ENCODE assay signal across 17 cellular contexts in genomic region chr1:19666139-19666465, GRCh38. TPM values are rescaled to one million over a fixed set of nuclear protein-coding genes. Genes with fewer than 3 reads are reported as not detected.
DNase-seq lines count a peak whose midpoint lies in the region; ATAC-seq, FAIRE-seq and TF ChIP-seq lines count a peak whose summit lies in the region.
"Had no signal": no experiment of that assay in that cellular context is flagged by ENCODE, and none has a peak within 500 bp of the region (broad histone marks: within the 10 kb centered on the region; RNA-seq: fewer than 3 reads in every experiment).

No MANE protein-coding gene starts in this region.

- SMC1A ChIA-PET in GM12878 (lab: Charles Lee; ENCODE audit: uncharacterized antibody, unreplicated experiment), result no interaction called here

- peak overlapping the region; percentile 89 for H3K4me3 Mint-ChIP-seq in CD4-positive, alpha-beta T cell
- H3K4me3 Mint-ChIP-seq in CD8-positive, alpha-beta memory T cell, result peak overlapping the region; percentile 34 to 89 (median 72)
- H3K4me3 Mint-ChIP-seq in natural killer cell treated with Interleukin-12 subunit alpha and Interleukin-12 subunit beta and Interleukin-15 and Interleukin-18, amount 100 ng/mL, for 72 hours, result peak overlapping the region; percentile 41

- no peaks in the 10 kb centered on the region for H3K9me3 ChIP-seq in CD4-positive, alpha-beta T cell (ENCODE audit: control insufficient read depth, low read length)
- H3K9me3 ChIP-seq in CD8-positive, alpha-beta memory T cell (ENCODE audit: low read length), result no peaks in the 10 kb centered on the region
- H3K9me3 ChIP-seq in GM12878 (replicated peaks; ENCODE audit: control insufficient read depth, insufficient read depth, low read length), result no peaks in the 10 kb centered on the region
- H3K9me3 ChIP-seq: BLaER1 had no signal

- no peak for TF ChIP-seq RAD21 in GM12878 (IDR thresholded peaks at IDR 0.05; ENCODE audit: insufficient read depth, low read depth, low read length)

- peaks cover 10% of the 10 kb centered on the region for H3K27me3 ChIP-seq in CD4-positive, alpha-beta T cell (ENCODE audit: control insufficient read depth, insufficient read depth, low read length)
- H3K27me3 ChIP-seq in CD8-positive, alpha-beta memory T cell (ENCODE audit: insufficient read depth, low read length, poor library complexity, severe bottlenecking), result peaks cover 5% of the 10 kb centered on the region
- H3K27me3 ChIP-seq in GM12878 (replicated peaks in 1 of 2; ENCODE audit: control insufficient read depth in 2 of 2, insufficient read depth in 2 of 2, low read length in 1 of 2), result peaks cover 0 to 2% of the 10 kb centered on the region in 2 experiments; a peak in 1 of 4 replicates

- no peaks in the 10 kb centered on the region for H3K36me3 ChIP-seq in CD8-positive, alpha-beta memory T cell (ENCODE audit: insufficient read depth, low read length)
- no peaks in the 10 kb centered on the region for H3K36me3 ChIP-seq in GM12878 (ENCODE audit: control insufficient read depth in 2 of 2, insufficient read depth in 2 of 2, low read length in 1 of 2)
- H3K36me3 ChIP-seq: BLaER1 had no signal

- no peak overlapping the region for H3K27ac ChIP-seq in CD4-positive, alpha-beta T cell (ENCODE audit: low read depth, low read length)
- H3K27ac ChIP-seq in CD8-positive, alpha-beta memory T cell (ENCODE audit: low read depth, low read length), result no peak overlapping the region
- H3K27ac ChIP-seq in GM12878 (ENCODE audit: control insufficient read depth, insufficient read depth) (no peak overlapping the region), coronary artery (no peak overlapping the region)
- H3K27ac ChIP-seq: BLaER1 had no signal

- BruUV-seq in GM12878 (replicated peaks; lab: Mats Ljungman, UMichigan), result no TSS peak

- DNase-seq in CD4-positive, alpha-beta T cell, result no peak
- no peak for DNase-seq in CD8-positive, alpha-beta memory T cell
- DNase-seq in GM12878 (ENCODE audit: low read depth, low spot score), result no peak
- DNase-seq in natural killer cell treated with Interleukin-12 subunit alpha and Interleukin-12 subunit beta and Interleukin-15 and Interleukin-18, amount 100 ng/mL, for 72 hours (ENCODE audit: low spot score), result no peak
- DNase-seq in coronary artery (ENCODE audit: low spot score), result no peak
- DNase-seq in OCI-M2 (lab: John Stamatoyannopoulos, UW; ENCODE audit: unreplicated experiment), result no peak
- no peak for DNase-seq in GM12891 (ENCODE audit: insufficient read length, low spot score)
- DNase-seq: central memory CD4-positive, alpha-beta T cell; EL; left ventricle myocardium superior; NCI-H1694; stimulated activated CD4-positive, alpha-beta T cell treated with anti-CD3 and anti-CD28 coated beads, Interleukin-15, amount 100 ng/mL, for 24 hours; substantia nigra had no signal

- intact Hi-C loops in CD4-positive, alpha-beta T cell (cut with DNase I, micrococcal nuclease), result loop anchor here in 1 of 2 experiments (10.0 kb wide), 1 partner anchor 379 kb away; no protein-coding TSS in a partner anchor
- intact Hi-C loops in GM12878 (cut with micrococcal nuclease; ENCODE audit: unreplicated experiment), result no loop called here

- ATAC-seq in CD4-positive, alpha-beta T cell (ENCODE audit: poor library complexity), result no peak
- ATAC-seq in GM12878, result no peak
- no peak for ATAC-seq in natural killer cell treated with Interleukin-12 subunit alpha and Interleukin-12 subunit beta and Interleukin-15 and Interleukin-18, amount 100 ng/mL, for 72 hours
- ATAC-seq: left ventricle myocardium superior had no signal

- TF ChIP-seq EP300 in GM12878 (IDR thresholded peaks at IDR 0.05; ENCODE audit: borderline replicate concordance in 1 of 2, control insufficient read depth in 1 of 2, low read depth in 2 of 2, low read length in 2 of 2), result no peak

- peak overlapping the region; percentile 0; the same call in 1 of the 2 replicates for H3K4me2 ChIP-seq in GM12878 (ENCODE audit: control insufficient read depth, insufficient read depth)

- 65% methylated on average over 23 of the region's 23 CpGs for WGBS in GM12878 (ENCODE audit: insufficient coverage, insufficient replicate concordance, low lambda C conversion rate, missing lambda C conversion rate)

- no peak overlapping the region for H3K4me3 ChIP-seq in CD8-positive, alpha-beta memory T cell (ENCODE audit: low read length)
- no peak overlapping the region for H3K4me3 ChIP-seq in GM12878
- H3K4me3 ChIP-seq in coronary artery, result no peak overlapping the region
- H3K4me3 ChIP-seq: BLaER1 had no signal

- TF ChIP-seq POLR2A in GM12878 (IDR thresholded peaks at IDR 0.05; ENCODE audit: low read depth, low read length) (no peak), GM12891 (IDR thresholded peaks at IDR 0.05; ENCODE audit: low read depth, low read length) (no peak)

- H4K20me1 ChIP-seq in GM12878 (ENCODE audit: control insufficient read depth, insufficient read depth), result no peaks in the 10 kb centered on the region
- H4K20me1 ChIP-seq: BLaER1 had no signal

- H3K4me1 Mint-ChIP-seq in CD4-positive, alpha-beta T cell (ENCODE audit: low read depth), result peaks cover 45% of the 10 kb centered on the region
- peaks cover 10 to 42% (median 28%) of the 10 kb centered on the region in 3 donors for H3K4me1 Mint-ChIP-seq in CD8-positive, alpha-beta memory T cell
- peaks cover 0 to 12% of the 10 kb centered on the region in 2 donors for H3K4me1 Mint-ChIP-seq in natural killer cell treated with Interleukin-12 subunit alpha and Interleukin-12 subunit beta and Interleukin-15 and Interleukin-18, amount 100 ng/mL, for 72 hours (ENCODE audit: low read depth in 2 of 2)

- H3K9me3 Mint-ChIP-seq in CD4-positive, alpha-beta T cell, result no peaks in the 10 kb centered on the region
- peaks cover 0 to 2% (median 0%) of the 10 kb centered on the region in 5 donors for H3K9me3 Mint-ChIP-seq in CD8-positive, alpha-beta memory T cell
- no peaks in the 10 kb centered on the region for H3K9me3 Mint-ChIP-seq in natural killer cell treated with Interleukin-12 subunit alpha and Interleukin-12 subunit beta and Interleukin-15 and Interleukin-18, amount 100 ng/mL, for 72 hours

- CTCF ChIA-PET in CD4-positive, alpha-beta T cell (lab: Charles Lee), result interaction anchor here (2.4 kb wide), 1 partner anchor 39 kb away, joined by 8 read pairs; no protein-coding TSS in a partner anchor
- CTCF ChIA-PET in CD8-positive, alpha-beta memory T cell (lab: Charles Lee), result interaction anchor here (3.9 kb wide), 1 partner anchor 39 kb away, joined by 19 read pairs; no protein-coding TSS in a partner anchor
- CTCF ChIA-PET in GM12878 (lab: Yijun Ruan, JAX), result interaction anchor here (3.8 kb wide), 1 partner anchor 38 kb away, joined by 28 read pairs; no protein-coding TSS in a partner anchor

- no peak overlapping the region for H2AFZ ChIP-seq in GM12878 (ENCODE audit: control insufficient read depth, low read depth, low read length)

- H3K36me3 Mint-ChIP-seq in CD4-positive, alpha-beta T cell (ENCODE audit: low read depth), result no peaks in the 10 kb centered on the region
- H3K36me3 Mint-ChIP-seq in CD8-positive, alpha-beta memory T cell, result no peaks in the 10 kb centered on the region
- H3K36me3 Mint-ChIP-seq in natural killer cell treated with Interleukin-12 subunit alpha and Interleukin-12 subunit beta and Interleukin-15 and Interleukin-18, amount 100 ng/mL, for 72 hours, result no peaks in the 10 kb centered on the region

- TF ChIP-seq CTCF in CD4-positive, alpha-beta T cell (IDR thresholded peaks at IDR 0.05), result no peak
- TF ChIP-seq CTCF in GM12878 (IDR thresholded peaks at IDR 0.05 in 2 of 3, conservative IDR thresholded peaks at IDR 0.05 in 1 of 3; ENCODE audit: control insufficient read depth in 2 of 3, extremely low read depth in 1 of 3, insufficient read depth in 1 of 3, low read depth in 3 of 3, low read length in 3 of 3), result no peak
- no peak for TF ChIP-seq CTCF in coronary artery (IDR thresholded peaks at IDR 0.05)

- in situ Hi-C loops in GM12878 (cut with MboI), result no loop called here

- H3K79me2 ChIP-seq in GM12878 (ENCODE audit: control insufficient read depth, insufficient read depth, low read length), result no peaks in the 10 kb centered on the region

- no peak overlapping the region for H3K27ac Mint-ChIP-seq in CD4-positive, alpha-beta T cell
- peak overlapping the region in 1 of 8 donors; percentile 51 for H3K27ac Mint-ChIP-seq in CD8-positive, alpha-beta memory T cell
- H3K27ac Mint-ChIP-seq in natural killer cell treated with Interleukin-12 subunit alpha and Interleukin-12 subunit beta and Interleukin-15 and Interleukin-18, amount 100 ng/mL, for 72 hours, result no peak overlapping the region

- no peak overlapping the region for H3K9ac ChIP-seq in GM12878 (ENCODE audit: control insufficient read depth, insufficient read depth, low read length)
- H3K9ac ChIP-seq: BLaER1 had no signal

- POLR2A ChIA-PET in CD4-positive, alpha-beta T cell (lab: Charles Lee), result no interaction called here
- POLR2A ChIA-PET in CD8-positive, alpha-beta memory T cell (lab: Charles Lee), result no interaction called here
- POLR2A ChIA-PET in GM12878 (lab: Charles Lee), result no interaction called here

- peaks cover 55% of the 10 kb centered on the region for H3K27me3 Mint-ChIP-seq in CD4-positive, alpha-beta T cell
- peaks cover 24 to 46% of the 10 kb centered on the region in 2 donors for H3K27me3 Mint-ChIP-seq in CD8-positive, alpha-beta memory T cell
- peaks cover 38 to 44% of the 10 kb centered on the region in 2 donors for H3K27me3 Mint-ChIP-seq in natural killer cell treated with Interleukin-12 subunit alpha and Interleukin-12 subunit beta and Interleukin-15 and Interleukin-18, amount 100 ng/mL, for 72 hours

- RAD21 ChIA-PET in GM12878 (lab: Charles Lee; ENCODE audit: unreplicated experiment), result no interaction called here

- peaks cover 9% of the 10 kb centered on the region for H3K4me1 ChIP-seq in CD8-positive, alpha-beta memory T cell (ENCODE audit: insufficient read depth, low read length)
- H3K4me1 ChIP-seq in GM12878 (ENCODE audit: control insufficient read depth, insufficient read depth, low read length), result peaks cover 6% of the 10 kb centered on the region; the same call in 1 of the 2 replicates

- FAIRE-seq in GM12878 (lab: Jason Lieb, UNC) (no peak), GM12891 (lab: Jason Lieb, UNC) (no peak)

RNA-seq across cellular contexts. Expression of gene HTR6, which starts 1.4 kb away (rescaled TPM):
- 1 to 10 TPM; 2.1 to 2.2 TPM for total RNA-seq in CD4-positive, alpha-beta T cell
- not detected for total RNA-seq in CD8-positive, alpha-beta memory T cell
- not detected for polyA plus RNA-seq in CD8-positive, alpha-beta memory T cell
- 0.38 TPM in 1 of 2 replicates, not detected in the other for total RNA-seq in GM12878 (2013; cell fraction: nucleolus; rRNA removed)
- total RNA-seq in GM12878 (2014; rRNA removed) (1.0 and 1.2 TPM in 2 replicates), GM12878 (2014; rRNA removed; fragmentation: Illumina TruSeq; extraction: Trizol) (0.28 and 0.31 TPM in 2 replicates), GM12878 (2021) (4.3 and 5.3 TPM in 2 replicates)
- not detected for polyA plus RNA-seq in GM12878 (2011; ENCODE audit: low read depth)
- polyA plus RNA-seq in GM12878 (2011; rRNA removed) (0.03 TPM in 1 of 2 replicates, not detected in the other), GM12878 (2014; fragmentation: Illumina TruSeq; extraction: Trizol) (0.22 TPM in 1 of 2 replicates, not detected in the other), GM12878 (2014; fragmentation: Nextera tagmentation; extraction: Ambion mirVana) (not detected), GM12878 (2014; rRNA removed) (2.7 and 3.8 TPM in 2 replicates), GM12878 (2016; fragmentation: Nextera tagmentation; extraction: Ambion mirVana) (1 to 10 TPM; 2.2 to 2.5 TPM)
- 0.12 and 0.15 TPM in 2 replicates for polyA plus RNA-seq in GM12878 (2011; cell fraction: cytosol; rRNA removed)
- 0.41 and 0.49 TPM in 2 replicates for polyA plus RNA-seq in GM12878 (2011; cell fraction: nucleus; rRNA removed)
- polyA plus RNA-seq in GM12878 (2012), result 0.37 and 0.69 TPM in 2 replicates
- 0.10 TPM in 1 of 2 replicates, not detected in the other for polyA minus RNA-seq in GM12878 (2011; rRNA and poly(A)+ RNA removed)
- polyA minus RNA-seq in GM12878 (2011; cell fraction: cytosol; rRNA and poly(A)+ RNA removed), result 0.42 TPM in 1 of 2 replicates, not detected in the other
- polyA minus RNA-seq in GM12878 (2011; cell fraction: nucleus; rRNA and poly(A)+ RNA removed), result 0.29 TPM in 1 of 2 replicates, not detected in the other
- total RNA-seq in natural killer cell treated with Interleukin-12 subunit alpha and Interleukin-12 subunit beta and Interleukin-15 and Interleukin-18, amount 100 ng/mL, for 72 hours, result not detected
- 0.32 TPM for polyA plus RNA-seq in GM12891 (2012; ENCODE audit: low read depth, missing spikeins)
- total RNA-seq: HT1080, left ventricle myocardium superior, M059J, renal cortical epithelial cell had no signal

RNA-seq across cellular contexts. Expression of gene NBL1, which starts 22.0 kb away (rescaled TPM):
- total RNA-seq in CD4-positive, alpha-beta T cell, result 10 to 100 TPM; 26.4 to 29.7 TPM
- 10 to 100 TPM; 35.6 to 36.3 TPM for total RNA-seq in CD8-positive, alpha-beta memory T cell
- polyA plus RNA-seq in CD8-positive, alpha-beta memory T cell, result 8.1 TPM
- 0.29 and 0.94 TPM in 2 replicates for total RNA-seq in GM12878 (2013; cell fraction: nucleolus; rRNA removed)
- 1.0 and 1.8 TPM in 2 replicates for total RNA-seq in GM12878 (2014; rRNA removed)
- 0.69 and 0.81 TPM in 2 replicates for total RNA-seq in GM12878 (2014; rRNA removed; fragmentation: Illumina TruSeq; extraction: Trizol)
- total RNA-seq in GM12878 (2021), result 1.9 and 2.4 TPM in 2 replicates
- 0.59 TPM for polyA plus RNA-seq in GM12878 (2011; ENCODE audit: low read depth)
- 0.35 and 0.83 TPM in 2 replicates for polyA plus RNA-seq in GM12878 (2011; rRNA removed)
- polyA plus RNA-seq in GM12878 (2011; cell fraction: cytosol; rRNA removed), result 0.75 and 2.0 TPM in 2 replicates
- polyA plus RNA-seq in GM12878 (2011; cell fraction: nucleus; rRNA removed), result 0.47 and 1.1 TPM in 2 replicates
- polyA plus RNA-seq in GM12878 (2012), result 1.2 and 1.4 TPM in 2 replicates
- 0.14 and 0.40 TPM in 2 replicates for polyA plus RNA-seq in GM12878 (2014; fragmentation: Illumina TruSeq; extraction: Trizol)
- under 1 TPM in 1 of 2 experiments, not detected in 1; 0.13 TPM for polyA plus RNA-seq in GM12878 (2014; fragmentation: Nextera tagmentation; extraction: Ambion mirVana)
- polyA plus RNA-seq in GM12878 (2014; rRNA removed), result 0.82 and 1.2 TPM in 2 replicates
- under 1 TPM; 0.36 to 0.45 TPM for polyA plus RNA-seq in GM12878 (2016; fragmentation: Nextera tagmentation; extraction: Ambion mirVana)
- polyA minus RNA-seq in GM12878 (2011; rRNA and poly(A)+ RNA removed), result 0.41 and 0.73 TPM in 2 replicates
- 1.5 and 3.0 TPM in 2 replicates for polyA minus RNA-seq in GM12878 (2011; cell fraction: cytosol; rRNA and poly(A)+ RNA removed)
- 0.36 and 0.77 TPM in 2 replicates for polyA minus RNA-seq in GM12878 (2011; cell fraction: nucleus; rRNA and poly(A)+ RNA removed)
- total RNA-seq in natural killer cell treated with Interleukin-12 subunit alpha and Interleukin-12 subunit beta and Interleukin-15 and Interleukin-18, amount 100 ng/mL, for 72 hours, result 10 to 100 TPM in 1 of 2 donors, 1 to 10 TPM in 1; 9.3 to 24.4 TPM
- polyA plus RNA-seq in GM12891 (2012; ENCODE audit: low read depth, missing spikeins), result 1.3 TPM
